ENCODE assay signal across 11 cellular contexts in the genomic region with DNA sequence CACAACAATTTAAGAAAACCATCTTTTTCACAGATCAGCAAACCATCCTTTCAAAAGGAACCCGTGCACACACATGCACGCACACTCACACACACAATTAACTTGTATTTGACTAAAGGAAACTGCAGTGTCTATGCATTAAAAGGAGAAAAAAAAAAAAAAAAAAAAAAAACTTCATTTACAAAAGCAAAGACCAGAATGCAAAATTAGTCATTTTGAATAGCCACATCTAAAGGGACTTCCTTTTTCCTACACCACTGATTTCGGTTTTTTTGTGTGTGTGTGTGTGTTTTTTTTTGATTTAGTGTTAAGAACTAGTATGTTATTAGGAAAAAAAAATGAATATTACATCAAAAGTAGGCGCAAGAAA. TPM values are rescaled to one million over a fixed set of nuclear protein-coding genes. Genes with fewer than 3 reads are reported as not detected.
DNase-seq lines count a peak whose midpoint lies in the region; ATAC-seq and TF ChIP-seq lines count a peak whose summit lies in the region.
"Had no signal": no experiment of that assay in that cellular context is flagged by ENCODE, and none has a peak within 500 bp of the region (broad histone marks: within the 10 kb centered on the region; RNA-seq: fewer than 3 reads in every experiment).

No MANE protein-coding gene starts in this region.

- H3K9me2 ChIP-seq in SK-N-SH, result no peaks in the 10 kb centered on the region
- H3K9me2 ChIP-seq in SU-DHL-6 (replicated peaks; ENCODE audit: insufficient read depth, low read length), result no peaks in the 10 kb centered on the region

- no peak for TF ChIP-seq EP300 in SK-N-SH (IDR thresholded peaks at IDR 0.05; ENCODE audit: borderline replicate concordance in 1 of 2, low read depth in 1 of 2, low read length in 1 of 2)

- 75% methylated on average over 4 of the region's 4 CpGs for WGBS in SK-N-SH (ENCODE audit: low lambda C conversion rate)
- WGBS in iPS DF 6.9 (ENCODE audit: insufficient coverage, insufficient read length), result 100% methylated on average over 1 of the region's 4 CpGs

- ATAC-seq in SK-N-SH treated with all-trans-retinoic acid at 6 μM for 48 hours (no peak), GM18502 (IDR thresholded peaks at IDR 0.05; ENCODE audit: poor library complexity, unreplicated experiment) (no peak), left lobe of liver (no peak)

- H3K9me3 ChIP-seq in SK-N-SH, result no peaks in the 10 kb centered on the region
- no peaks in the 10 kb centered on the region for H3K9me3 ChIP-seq in SU-DHL-6 (ENCODE audit: insufficient read depth, low read length)
- no peaks in the 10 kb centered on the region for H3K9me3 ChIP-seq in iPS DF 6.9 (ENCODE audit: control insufficient read depth, insufficient read depth, low read length)
- no peaks in the 10 kb centered on the region for H3K9me3 ChIP-seq in stomach smooth muscle (ENCODE audit: control insufficient read depth in 2 of 2, low read length in 2 of 2)

- H4K20me1 ChIP-seq in SK-N-SH (ENCODE audit: insufficient read depth), result no peaks in the 10 kb centered on the region
- H4K20me1 ChIP-seq in SU-DHL-6 (ENCODE audit: low read depth, low read length), result no peaks in the 10 kb centered on the region

- peaks cover 99% of the 10 kb centered on the region for H3K79me2 ChIP-seq in SK-N-SH (ENCODE audit: insufficient read depth)
- H3K79me2 ChIP-seq in SU-DHL-6 (ENCODE audit: insufficient read depth, low read length), result peaks cover 98% of the 10 kb centered on the region

- H3K4me2 ChIP-seq in SK-N-SH (peak overlapping the region; percentile 79), SU-DHL-6 (ENCODE audit: low read depth, low read length, poor library complexity, severe bottlenecking) (peak overlapping the region; percentile 98)

- H3K4me3 ChIP-seq in SK-N-SH (ENCODE audit: low read depth in 2 of 2, low read length in 1 of 2), result peak overlapping the region in 1 of 2 experiments; percentile 28; a peak in 1 of 4 replicates
- H3K4me3 ChIP-seq in SU-DHL-6 (ENCODE audit: insufficient read depth, low read length, poor library complexity, severe bottlenecking), result peak overlapping the region; percentile 61
- no peak overlapping the region for H3K4me3 ChIP-seq in iPS DF 6.9 (ENCODE audit: low read length)
- H3K4me3 ChIP-seq in stomach smooth muscle (ENCODE audit: low read length in 2 of 2), result no peak overlapping the region
- H3K4me3 ChIP-seq: lung had no signal

- peaks cover 55 to 70% of the 10 kb centered on the region in 2 experiments for H3K4me1 ChIP-seq in SK-N-SH (ENCODE audit: control insufficient read depth in 1 of 2, insufficient read depth in 2 of 2, low read depth in 1 of 2, low read length in 1 of 2)
- peaks cover 12% of the 10 kb centered on the region for H3K4me1 ChIP-seq in iPS DF 6.9 (ENCODE audit: control insufficient read depth, insufficient read depth, low read length)
- H3K4me1 ChIP-seq in stomach smooth muscle (ENCODE audit: control insufficient read depth, insufficient read depth, low read length), result peaks cover 70% of the 10 kb centered on the region

- no peak for DNase-seq in SK-N-SH
- no peak for DNase-seq in iPS DF 6.9 (ENCODE audit: low read depth, low spot score)
- no peak for DNase-seq in stimulated activated CD4-positive, alpha-beta T cell treated with anti-CD3 and anti-CD28 coated beads, Interleukin-2, amount 100 ng/mL, for 24 hours
- DNase-seq in left lobe of liver (ENCODE audit: low spot score), result no peak
- DNase-seq: NCI-H2107 had no signal

- POLR2A ChIA-PET in SK-N-SH (lab: Yijun Ruan, JAX), result no interaction called here

- CTCF ChIA-PET in SK-N-SH (lab: Yijun Ruan, JAX), result interaction anchor here (1.0 to 13.1 kb wide), 2 partner anchors 21 to 77 kb away, joined by 5 to 99 read pairs; no protein-coding TSS in a partner anchor

- H3K36me3 ChIP-seq in SK-N-SH (replicated peaks in 1 of 2; ENCODE audit: control insufficient read depth in 1 of 2, insufficient read depth in 2 of 2, low read length in 1 of 2) (peaks cover 11 to 24% of the 10 kb centered on the region in 2 experiments), SU-DHL-6 (ENCODE audit: low read length) (peaks cover 15% of the 10 kb centered on the region; the same call in 1 of the 2 replicates), iPS DF 6.9 (ENCODE audit: control insufficient read depth, insufficient read depth, low read length) (0 out of 2 replicates have a peak, but pooled peaks cover 3% of the 10 kb centered on the region), stomach smooth muscle (ENCODE audit: control insufficient read depth in 2 of 2, insufficient read depth in 2 of 2, low read length in 2 of 2) (no peaks in the 10 kb centered on the region)

- peaks cover 19% of the 10 kb centered on the region for H3F3A ChIP-seq in SK-N-SH (replicated peaks; ENCODE audit: insufficient read depth)
- H3F3A ChIP-seq in SU-DHL-6 (ENCODE audit: insufficient read depth), result peaks cover 35% of the 10 kb centered on the region

- H3K9ac ChIP-seq in SK-N-SH (peak overlapping the region; percentile 89), SU-DHL-6 (ENCODE audit: low read length) (peak overlapping the region; percentile 82), stomach smooth muscle (ENCODE audit: low read length in 2 of 2) (peak overlapping the region in 1 of 2 donors; percentile 25)

- H2AFZ ChIP-seq in SK-N-SH (ENCODE audit: low read depth) (no peak overlapping the region), SU-DHL-6 (ENCODE audit: low read depth, low read length, severe bottlenecking) (no peak overlapping the region)

- TF ChIP-seq CTCF in SK-N-SH (IDR thresholded peaks at IDR 0.05) (no peak), SU-DHL-6 (IDR thresholded peaks at IDR 0.05; ENCODE audit: insufficient read depth, low read length, poor library complexity, severe bottlenecking) (no peak)

- TF ChIP-seq RAD21 in SK-N-SH (IDR thresholded peaks at IDR 0.05; ENCODE audit: low read length), result no peak

- H3K27me3 ChIP-seq in SK-N-SH (ENCODE audit: insufficient read depth), result no peaks in the 10 kb centered on the region
- no peaks in the 10 kb centered on the region for H3K27me3 ChIP-seq in SU-DHL-6 (ENCODE audit: low read length)
- no peaks in the 10 kb centered on the region for H3K27me3 ChIP-seq in iPS DF 6.9 (ENCODE audit: control insufficient read depth, insufficient read depth, low read length)
- H3K27me3 ChIP-seq in stomach smooth muscle (ENCODE audit: control insufficient read depth in 1 of 2, insufficient read depth in 2 of 2, low read length in 2 of 2), result no peaks in the 10 kb centered on the region

- H3K27ac ChIP-seq in SK-N-SH (ENCODE audit: low read depth in 2 of 2, low read length in 1 of 2), result peak overlapping the region; percentile 97 to 100; a peak in 3 of 4 replicates
- peak overlapping the region; percentile 93 for H3K27ac ChIP-seq in SU-DHL-6 (ENCODE audit: low read depth, low read length)
- peak overlapping the region; percentile 50 for H3K27ac ChIP-seq in iPS DF 6.9 (ENCODE audit: low read length)
- H3K27ac ChIP-seq in stomach smooth muscle (ENCODE audit: low read length), result peak overlapping the region; percentile 99
- H3K27ac ChIP-seq: 22Rv1 had no signal

TF ChIP-seq in SK-N-SH, 30 proteins besides CTCF, POLR2A, EP300 and RAD21:
- no peak for TF ChIP-seq SIN3A (IDR thresholded peaks at IDR 0.05; ENCODE audit: borderline replicate concordance, low read depth, low read length)
- no peak for TF ChIP-seq TAF1 (IDR thresholded peaks at IDR 0.05; ENCODE audit: borderline replicate concordance, low read depth, low read length)
- no peak for TF ChIP-seq FOSL2 (IDR thresholded peaks at IDR 0.05; ENCODE audit: borderline replicate concordance, low read depth)
- TF ChIP-seq CHD2 (IDR thresholded peaks at IDR 0.05; ENCODE audit: low read length, partially characterized antibody), result no peak
- no peak for TF ChIP-seq TCF12 (IDR thresholded peaks at IDR 0.05)
- no peak for TF ChIP-seq YY1 (IDR thresholded peaks at IDR 0.05; ENCODE audit: low read depth)
- no peak for TF ChIP-seq MEF2A (IDR thresholded peaks at IDR 0.05; ENCODE audit: borderline replicate concordance, low read depth)
- no peak for TF ChIP-seq GABPA (IDR thresholded peaks at IDR 0.05; ENCODE audit: low read depth)
- no peak for TF ChIP-seq ELF1 (IDR thresholded peaks at IDR 0.05)

TF ChIP-seq in SK-N-SH treated with all-trans-retinoic acid at 6 μM for 48 hours, 23 proteins besides CTCF, POLR2A, EP300 and RAD21 (continues in another document):
- TF ChIP-seq ZC3H10 (CRISPR knock-in tag; IDR thresholded peaks at IDR 0.05) (no peak), OSR1 (CRISPR knock-in tag; IDR thresholded peaks at IDR 0.05) (no peak), ZNF8 (CRISPR knock-in tag; IDR thresholded peaks at IDR 0.05) (no peak), ZNF70 (CRISPR knock-in tag; IDR thresholded peaks at IDR 0.05) (no peak), BACH2 (CRISPR knock-in tag; IDR thresholded peaks at IDR 0.05; ENCODE audit: borderline replicate concordance) (no peak), SNAI2 (CRISPR knock-in tag; IDR thresholded peaks at IDR 0.05) (no peak), GLIS3 (CRISPR knock-in tag; IDR thresholded peaks at IDR 0.05) (no peak), TOX (CRISPR knock-in tag; IDR thresholded peaks at IDR 0.05; ENCODE audit: borderline replicate concordance) (no peak), ARNTL (CRISPR knock-in tag; IDR thresholded peaks at IDR 0.05; ENCODE audit: borderline replicate concordance, low read depth) (no peak)
- TF ChIP-seq, protein P1, sequence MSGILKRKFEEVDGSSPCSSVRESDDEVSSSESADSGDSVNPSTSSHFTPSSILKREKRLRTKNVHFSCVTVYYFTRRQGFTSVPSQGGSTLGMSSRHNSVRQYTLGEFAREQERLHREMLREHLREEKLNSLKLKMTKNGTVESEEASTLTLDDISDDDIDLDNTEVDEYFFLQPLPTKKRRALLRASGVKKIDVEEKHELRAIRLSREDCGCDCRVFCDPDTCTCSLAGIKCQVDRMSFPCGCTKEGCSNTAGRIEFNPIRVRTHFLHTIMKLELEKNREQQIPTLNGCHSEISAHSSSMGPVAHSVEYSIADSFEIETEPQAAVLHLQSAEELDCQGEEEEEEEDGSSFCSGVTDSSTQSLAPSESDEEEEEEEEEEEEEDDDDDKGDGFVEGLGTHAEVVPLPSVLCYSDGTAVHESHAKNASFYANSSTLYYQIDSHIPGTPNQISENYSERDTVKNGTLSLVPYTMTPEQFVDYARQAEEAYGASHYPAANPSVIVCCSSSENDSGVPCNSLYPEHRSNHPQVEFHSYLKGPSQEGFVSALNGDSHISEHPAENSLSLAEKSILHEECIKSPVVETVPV (CRISPR knock-in tag; IDR thresholded peaks at IDR 0.05), result no peak

RNA-seq across cellular contexts. Expression of a gene that starts 6.3 kb away (rescaled TPM):
- polyA plus RNA-seq in SK-N-SH (2012; rRNA removed), result 20.6 and 25.3 TPM in 2 replicates
- 19.5 and 20.5 TPM in 2 replicates for polyA plus RNA-seq in SK-N-SH (2012; cell fraction: cytosol; rRNA removed)
- polyA plus RNA-seq in SK-N-SH (2012; cell fraction: nucleus; rRNA removed), result 54.6 and 62.7 TPM in 2 replicates
- total RNA-seq in left lobe of liver, result 13.8 TPM
